ENCODE assay signal across 14 cellular contexts in the genomic region with DNA sequence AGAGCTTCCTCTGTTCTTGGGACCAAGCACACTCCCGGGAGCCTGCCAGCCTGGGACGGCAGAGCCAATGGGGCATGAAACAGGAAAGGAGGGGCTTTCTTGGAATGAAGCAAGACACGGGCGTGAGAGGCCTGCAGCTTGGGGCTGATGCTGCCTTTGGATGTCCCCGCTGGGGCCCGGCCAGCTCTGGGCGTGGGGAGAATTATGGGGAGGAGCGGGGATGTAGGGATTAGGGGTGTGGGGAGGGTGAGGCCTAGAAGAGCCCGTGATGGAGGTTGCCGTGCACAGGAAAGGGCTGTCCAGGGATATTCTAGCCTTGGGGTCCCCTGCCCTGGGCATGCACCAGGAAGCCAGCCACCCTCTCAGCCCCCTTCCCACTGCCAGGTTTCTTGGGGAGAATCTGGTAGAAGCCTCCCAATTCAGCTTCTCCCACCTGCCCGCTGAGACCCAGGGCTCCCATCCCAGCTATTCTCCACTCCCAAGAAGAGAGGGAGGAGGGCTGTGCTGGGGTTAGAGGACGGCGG. TPM values are rescaled to one million over a fixed set of nuclear protein-coding genes. Genes with fewer than 3 reads are reported as not detected.
A peak's percentile ranks its signal among the peaks of the same experiment; 100 is the strongest.
DNase-seq lines count a peak whose midpoint lies in the region; ATAC-seq and TF ChIP-seq lines count a peak whose summit lies in the region.
"Had no signal": no experiment of that assay in that cellular context is flagged by ENCODE, and none has a peak within 500 bp of the region (broad histone marks: within the 10 kb centered on the region; RNA-seq: fewer than 3 reads in every experiment).

No MANE protein-coding gene starts in this region.

- BruUV-seq in mammary epithelial cell (replicated peaks; lab: Mats Ljungman, UMichigan), result no TSS peak

- H3K9ac ChIP-seq in BLaER1, result peak overlapping the region; percentile 45; the same call in 1 of the 2 replicates
- H3K9ac ChIP-seq in mammary epithelial cell (ENCODE audit: insufficient read depth, low read length), result no peak overlapping the region

- no peak overlapping the region for H3K27ac Mint-ChIP-seq in activated CD4-positive, alpha-beta T cell treated with anti-CD3 and anti-CD28 coated beads for 36 hours
- H3K27ac Mint-ChIP-seq: immature natural killer cell; stimulated activated effector memory CD8-positive, alpha-beta T cell treated with anti-CD3 and anti-CD28 coated beads, Interleukin-12 subunit alpha, Interleukin-12 subunit beta, amount 100 ng/mL, for 72 hours had no signal

- H3K79me2 ChIP-seq in mammary epithelial cell (ENCODE audit: insufficient read depth, low read length) (no peaks in the 10 kb centered on the region), osteoblast (ENCODE audit: insufficient read depth, low read length) (no peaks in the 10 kb centered on the region)

- H2AFZ ChIP-seq in mammary epithelial cell (ENCODE audit: low read depth, low read length) (peak overlapping the region; percentile 77), osteoblast (ENCODE audit: low read length) (peak overlapping the region; percentile 87)

- no peaks in the 10 kb centered on the region for H3K9me3 Mint-ChIP-seq in activated CD4-positive, alpha-beta T cell treated with anti-CD3 and anti-CD28 coated beads for 36 hours (ENCODE audit: low read depth)
- H3K9me3 Mint-ChIP-seq: activated CD8-positive, alpha-beta T cell treated with anti-CD3 and anti-CD28 coated beads for 36 hours; immature natural killer cell; stimulated activated effector memory CD8-positive, alpha-beta T cell treated with anti-CD3 and anti-CD28 coated beads, Interleukin-12 subunit alpha, Interleukin-12 subunit beta, amount 100 ng/mL, for 72 hours had no signal

- CTCF ChIA-PET in HEK293 (lab: Yijun Ruan, JAX) (interaction anchor here (0.5 to 9.5 kb wide), 63 partner anchors 10 to 446 kb away, joined by 3 to 303 read pairs (median 6); a partner anchor contains a TSS), mammary epithelial cell (lab: Charles Lee; ENCODE audit: low non-redundant PET) (interaction anchor here (0.5 to 0.7 kb wide), 4 partner anchors 54 to 254 kb away, joined by 3 to 7 read pairs (median 4); no protein-coding TSS in a partner anchor)
- CTCF ChIA-PET in activated CD4-positive, alpha-beta T cell treated with anti-CD3 and anti-CD28 coated beads for 36 hours (lab: Charles Lee), result interaction anchor here (0.7 to 4.9 kb wide), 28 partner anchors 11 to 441 kb away, joined by 3 to 134 read pairs (median 5); a partner anchor contains a TSS

- H3K27me3 Mint-ChIP-seq in activated CD4-positive, alpha-beta T cell treated with anti-CD3 and anti-CD28 coated beads for 36 hours, result peaks cover 3% of the 10 kb centered on the region

- H3K4me1 ChIP-seq in BLaER1, result peaks cover 55% of the 10 kb centered on the region
- H3K4me1 ChIP-seq in HEK293 (ENCODE audit: control insufficient read depth, insufficient read depth, low read length), result 0 out of 2 replicates have a peak, but pooled peaks cover 2% of the 10 kb centered on the region
- H3K4me1 ChIP-seq in mammary epithelial cell (ENCODE audit: insufficient read depth, low read length), result peaks cover 18% of the 10 kb centered on the region
- H3K4me1 ChIP-seq in osteoblast (ENCODE audit: insufficient read depth, low read length), result peaks cover 4% of the 10 kb centered on the region

- H3K4me2 ChIP-seq in BLaER1 (peak overlapping the region; percentile 70), mammary epithelial cell (ENCODE audit: insufficient read depth, low read depth, low read length) (no peak overlapping the region), osteoblast (ENCODE audit: insufficient read depth, low read length) (no peak overlapping the region)

- no peaks in the 10 kb centered on the region for H3K36me3 Mint-ChIP-seq in activated CD4-positive, alpha-beta T cell treated with anti-CD3 and anti-CD28 coated beads for 36 hours (ENCODE audit: low read depth)
- H3K36me3 Mint-ChIP-seq: immature natural killer cell; stimulated activated effector memory CD8-positive, alpha-beta T cell treated with anti-CD3 and anti-CD28 coated beads, Interleukin-12 subunit alpha, Interleukin-12 subunit beta, amount 100 ng/mL, for 72 hours had no signal

- TF ChIP-seq CTCF in HEK293 (tag by site-specific recombination; IDR thresholded peaks at IDR 0.05) (no peak), mammary epithelial cell (conservative IDR thresholded peaks at IDR 0.05 in 1 of 2, IDR thresholded peaks at IDR 0.05 in 1 of 2; ENCODE audit: extremely low read depth in 1 of 2, insufficient read depth in 1 of 2, low read depth in 1 of 2, low read length in 2 of 2) (no peak), osteoblast (IDR thresholded peaks at IDR 0.05; ENCODE audit: extremely low read depth, low read depth, low read length) (no peak)

- H3K4me3 ChIP-seq in BLaER1, result no peak overlapping the region
- H3K4me3 ChIP-seq in HEK293 (ENCODE audit: low read depth, low read length), result no peak overlapping the region
- no peak overlapping the region for H3K4me3 ChIP-seq in mammary epithelial cell (replicated peaks in 1 of 3; ENCODE audit: insufficient read depth in 1 of 3, low read depth in 2 of 3, low read length in 3 of 3)
- no peak overlapping the region for H3K4me3 ChIP-seq in osteoblast (ENCODE audit: insufficient read depth, low read length)
- H3K4me3 ChIP-seq: gastroesophageal sphincter, HAP-1, upper lobe of right lung had no signal

- H3K27me3 ChIP-seq in BLaER1 (no peaks in the 10 kb centered on the region), mammary epithelial cell (ENCODE audit: insufficient read depth, low read length) (no peaks in the 10 kb centered on the region), osteoblast (ENCODE audit: insufficient read depth, low read length) (no peaks in the 10 kb centered on the region)

- H3K36me3 ChIP-seq in BLaER1 (no peaks in the 10 kb centered on the region), HEK293 (ENCODE audit: control insufficient read depth in 2 of 2, insufficient read depth in 1 of 2, low read length in 2 of 2) (no peaks in the 10 kb centered on the region), mammary epithelial cell (ENCODE audit: insufficient read depth, low read length) (no peaks in the 10 kb centered on the region), osteoblast (ENCODE audit: insufficient read depth, low read length) (no peaks in the 10 kb centered on the region)
- H3K36me3 ChIP-seq: gastroesophageal sphincter, HAP-1, upper lobe of right lung had no signal

- dilution Hi-C loops in mammary epithelial cell (cut with HindIII; ENCODE audit: low sequenced_read_pairs), result no loop called here

- H3K27ac ChIP-seq in BLaER1, result peak overlapping the region; percentile 58; the same call in 1 of the 2 replicates
- no peak overlapping the region; the same call in 1 of the 2 replicates for H3K27ac ChIP-seq in HEK293 (ENCODE audit: extremely low read depth, low read depth, low read length)
- no peak overlapping the region for H3K27ac ChIP-seq in mammary epithelial cell (ENCODE audit: insufficient read depth, low read depth, low read length)
- no peak overlapping the region for H3K27ac ChIP-seq in osteoblast (ENCODE audit: low read depth, low read length)
- H3K27ac ChIP-seq: gastroesophageal sphincter, upper lobe of right lung had no signal

- ATAC-seq in HG02970 (IDR thresholded peaks at IDR 0.05; ENCODE audit: low FRiP score, unreplicated experiment) (no peak), HG03039 (IDR thresholded peaks at IDR 0.05; ENCODE audit: unreplicated experiment) (no peak)
- no peak for ATAC-seq in activated CD4-positive, alpha-beta T cell treated with anti-CD3 and anti-CD28 coated beads for 36 hours

- DNase-seq in mammary epithelial cell, result no peak
- DNase-seq in osteoblast (ENCODE audit: insufficient read length, low spot score, missing footprints), result no peak
- no peak for DNase-seq in activated CD4-positive, alpha-beta T cell treated with anti-CD3 and anti-CD28 coated beads for 36 hours
- DNase-seq in NOMO-1 treated with dmso at 0.1 percent for 144 hours (lab: John Stamatoyannopoulos, UW; ENCODE audit: unreplicated experiment), result no peak

- POLR2A ChIA-PET in HEK293 (lab: Yijun Ruan, JAX), result interaction anchor here (1.3 to 1.4 kb wide), 3 partner anchors 141 to 208 kb away, joined by 5 to 7 read pairs (median 6); a partner anchor contains a TSS
- POLR2A ChIA-PET in activated CD4-positive, alpha-beta T cell treated with anti-CD3 and anti-CD28 coated beads for 36 hours (lab: Charles Lee), result interaction anchor here (0.6 kb wide), 2 partner anchors 141 to 143 kb away, joined by 3 to 5 read pairs; a partner anchor contains a TSS

- intact Hi-C loops in mammary epithelial cell (cut with micrococcal nuclease), result loop anchor here (1.0 kb wide), 1 partner anchor 147 kb away; no protein-coding TSS in a partner anchor
- intact Hi-C loops in activated CD4-positive, alpha-beta T cell treated with anti-CD3 and anti-CD28 coated beads for 36 hours (cut with DNase I, micrococcal nuclease), result loop anchor here (1.0 kb wide), 4 partner anchors 59 to 240 kb away; no protein-coding TSS in a partner anchor

- in situ Hi-C loops in mammary epithelial cell (cut with MboI; ENCODE audit: low sequenced_read_pairs in 2 of 2), result loop anchor here in 1 of 2 donors (25.0 kb wide), 1 partner anchor 243 kb away; no protein-coding TSS in a partner anchor

- no peak overlapping the region for H3K4me3 Mint-ChIP-seq in activated CD4-positive, alpha-beta T cell treated with anti-CD3 and anti-CD28 coated beads for 36 hours
- H3K4me3 Mint-ChIP-seq: activated CD8-positive, alpha-beta T cell treated with anti-CD3 and anti-CD28 coated beads for 36 hours; immature natural killer cell; stimulated activated effector memory CD8-positive, alpha-beta T cell treated with anti-CD3 and anti-CD28 coated beads, Interleukin-12 subunit alpha, Interleukin-12 subunit beta, amount 100 ng/mL, for 72 hours had no signal

- WGBS in mammary epithelial cell (ENCODE audit: low coverage, missing lambda C conversion rate), result 90% methylated on average over 9 of the region's 13 CpGs

- peaks cover 8% of the 10 kb centered on the region for H3K4me1 Mint-ChIP-seq in activated CD4-positive, alpha-beta T cell treated with anti-CD3 and anti-CD28 coated beads for 36 hours

- H3K9me3 ChIP-seq in BLaER1, result no peaks in the 10 kb centered on the region
- no peaks in the 10 kb centered on the region for H3K9me3 ChIP-seq in HEK293 (ENCODE audit: control insufficient read depth, insufficient read depth, low read depth, low read length)
- no peaks in the 10 kb centered on the region for H3K9me3 ChIP-seq in mammary epithelial cell (replicated peaks; ENCODE audit: insufficient read depth, low read length)
- no peaks in the 10 kb centered on the region for H3K9me3 ChIP-seq in osteoblast (ENCODE audit: low read depth, low read length)
- H3K9me3 ChIP-seq: gastroesophageal sphincter, HAP-1, upper lobe of right lung had no signal

- no peaks in the 10 kb centered on the region for H4K20me1 ChIP-seq in BLaER1
- H4K20me1 ChIP-seq in mammary epithelial cell (ENCODE audit: insufficient read depth, low read length), result no peaks in the 10 kb centered on the region
- H4K20me1 ChIP-seq in osteoblast (ENCODE audit: insufficient read depth, low read length), result peaks cover 4% of the 10 kb centered on the region

TF ChIP-seq in HEK293, 187 proteins besides CTCF, POLR2A, EP300 and RAD21 (continues in another document):
- peak; percentile 23; the same call in 1 of the 2 replicates for TF ChIP-seq ZNF341 (tag by site-specific recombination; IDR thresholded peaks at IDR 0.05; ENCODE audit: low read depth)

RNA-seq across cellular contexts. Expression of a gene that starts 20.1 kb away (rescaled TPM):
- total RNA-seq in mammary epithelial cell (under 1 TPM; 0.33 to 0.35 TPM), osteoblast (1.8 and 3.3 TPM in 2 replicates)
- polyA plus RNA-seq in mammary epithelial cell, result 0.23 TPM
- not detected for polyA minus RNA-seq in mammary epithelial cell
- under 1 TPM; 0.09 TPM for total RNA-seq in activated CD4-positive, alpha-beta T cell treated with anti-CD3 and anti-CD28 coated beads for 36 hours
- polyA plus RNA-seq: immature natural killer cell had no signal
